In the genomic region with DNA sequence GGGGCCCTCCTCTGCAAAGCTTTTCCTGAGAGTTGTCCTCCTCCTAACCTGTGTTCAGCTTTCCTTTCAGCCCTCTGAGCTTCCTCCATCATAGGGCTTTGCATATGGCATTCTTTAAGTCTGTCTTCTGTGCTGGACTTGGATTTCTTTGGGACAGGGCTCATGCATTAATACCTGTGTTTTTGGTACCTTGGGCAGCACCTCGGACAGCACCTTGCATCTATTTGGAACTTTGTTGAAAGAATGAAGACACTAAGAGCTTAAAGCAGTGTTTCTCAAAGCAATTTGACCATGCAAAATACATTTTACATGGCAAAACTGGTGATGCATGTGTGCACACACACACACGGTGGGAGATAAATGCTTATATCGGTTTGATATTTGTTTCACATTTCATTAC, we compare ENCODE assay signal across 14 cellular contexts.
"Had no signal": no experiment of that assay in that cellular context is flagged by ENCODE, and none has a peak within 500 bp of the region (broad histone marks: within the 10 kb centered on the region; RNA-seq: fewer than 3 reads in every experiment).

No MANE protein-coding gene starts in this region.

- DNase-seq: activated CD4-positive, alpha-beta T cell treated with anti-CD3 and anti-CD28 coated beads, Interleukin-2, amount 50 U/mL, for 4 hours; activated CD4-positive, CD25-positive, alpha-beta regulatory T cell treated with anti-CD3 and anti-CD28 coated beads, Interleukin-2, amount 50 U/mL, for 72 hours; activated gamma-delta T cell; activated naive CD8-positive, alpha-beta T cell treated with anti-CD3 and anti-CD28 coated beads, Interleukin-2, amount 10 ng/mL, durations not matched to agents 7 days and 5 days; activated T-cell treated with anti-CD3 and anti-CD28 coated beads, Interleukin-2, amount 50 U/mL, for 48 hours; aorta; esophagus squamous epithelium; foreskin fibroblast; glutamatergic neuron; left colon; natural killer cell; sigmoid colon; stimulated activated CD4-positive, alpha-beta T cell treated with anti-CD3 and anti-CD28 coated beads, Interleukin-12 subunit alpha, Interleukin-12 subunit beta, amount 100 ng/mL, for 4 hours; stimulated activated naive CD4-positive, alpha-beta T cell treated with Interleukin-2 at 50 U/mL for 16 hours had no signal

- ATAC-seq: left colon, natural killer cell had no signal

- H3K36me3 ChIP-seq: esophagus squamous epithelium, sigmoid colon had no signal

- H3K9me3 Mint-ChIP-seq: activated naive CD8-positive, alpha-beta T cell treated with anti-CD3 and anti-CD28 coated beads, Interleukin-2, amount 10 ng/mL, durations not matched to agents 7 days and 5 days had no signal

- H3K27ac ChIP-seq: esophagus squamous epithelium, sigmoid colon had no signal

- H3K4me1 ChIP-seq: esophagus squamous epithelium, sigmoid colon had no signal

- H3K4me3 Mint-ChIP-seq: activated naive CD8-positive, alpha-beta T cell treated with anti-CD3 and anti-CD28 coated beads, Interleukin-2, amount 10 ng/mL, durations not matched to agents 7 days and 5 days; natural killer cell had no signal

- H3K27me3 ChIP-seq: esophagus squamous epithelium, sigmoid colon had no signal

- H3K9me3 ChIP-seq: esophagus squamous epithelium, sigmoid colon had no signal

- H3K4me3 ChIP-seq: esophagus squamous epithelium, sigmoid colon had no signal

- H3K4me1 Mint-ChIP-seq: activated naive CD8-positive, alpha-beta T cell treated with anti-CD3 and anti-CD28 coated beads, Interleukin-2, amount 10 ng/mL, durations not matched to agents 7 days and 5 days; natural killer cell had no signal

- H3K27ac Mint-ChIP-seq: activated naive CD8-positive, alpha-beta T cell treated with anti-CD3 and anti-CD28 coated beads, Interleukin-2, amount 10 ng/mL, durations not matched to agents 7 days and 5 days; natural killer cell had no signal

- H3K27me3 Mint-ChIP-seq: activated naive CD8-positive, alpha-beta T cell treated with anti-CD3 and anti-CD28 coated beads, Interleukin-2, amount 10 ng/mL, durations not matched to agents 7 days and 5 days had no signal

- H3K36me3 Mint-ChIP-seq: activated naive CD8-positive, alpha-beta T cell treated with anti-CD3 and anti-CD28 coated beads, Interleukin-2, amount 10 ng/mL, durations not matched to agents 7 days and 5 days; natural killer cell had no signal
